3 cellular contexts compared by ENCODE assay signal in genomic region chr9:135077497-135078200, GRCh38.
TF ChIP-seq lines count a peak whose summit lies in the region.

No MANE protein-coding gene starts in this region.

TF ChIP-seq in HEK293, 187 proteins besides CTCF, POLR2A, EP300 and RAD21 (continued from another document):
- TF ChIP-seq REST (tag by site-specific recombination; IDR thresholded peaks at IDR 0.05) = peak; percentile 97
TF ChIP-seq in HEK293: peak in this region for 2.

TF ChIP-seq in WTC11, 78 proteins besides CTCF, POLR2A, EP300 and RAD21 (continued from another document and continues in another):
- TF ChIP-seq, protein P1, sequence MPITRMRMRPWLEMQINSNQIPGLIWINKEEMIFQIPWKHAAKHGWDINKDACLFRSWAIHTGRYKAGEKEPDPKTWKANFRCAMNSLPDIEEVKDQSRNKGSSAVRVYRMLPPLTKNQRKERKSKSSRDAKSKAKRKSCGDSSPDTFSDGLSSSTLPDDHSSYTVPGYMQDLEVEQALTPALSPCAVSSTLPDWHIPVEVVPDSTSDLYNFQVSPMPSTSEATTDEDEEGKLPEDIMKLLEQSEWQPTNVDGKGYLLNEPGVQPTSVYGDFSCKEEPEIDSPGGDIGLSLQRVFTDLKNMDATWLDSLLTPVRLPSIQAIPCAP (CRISPR knock-in tag; IDR thresholded peaks at IDR 0.05) = peak; percentile 63; the same call in 1 of the 2 replicates
- TF ChIP-seq CBFB (CRISPR knock-in tag; IDR thresholded peaks at IDR 0.05; ENCODE audit: low read depth) = 0 out of 2 replicates have a peak, but pooled peaks have one; percentile 64
- 0 out of 2 replicates have a peak, but pooled peaks have one; percentile 40 for TF ChIP-seq CREB1 (CRISPR knock-in tag; IDR thresholded peaks at IDR 0.05)
- TF ChIP-seq FOXP4 (CRISPR knock-in tag; IDR thresholded peaks at IDR 0.05) = peak; percentile 88
- peak; percentile 64; the same call in 1 of the 2 replicates for TF ChIP-seq SMAD4 (CRISPR knock-in tag; IDR thresholded peaks at IDR 0.05)
- TF ChIP-seq USF1 (CRISPR knock-in tag; IDR thresholded peaks at IDR 0.05) = 0 out of 2 replicates have a peak, but pooled peaks have one; percentile 49
- TF ChIP-seq, protein P2, sequence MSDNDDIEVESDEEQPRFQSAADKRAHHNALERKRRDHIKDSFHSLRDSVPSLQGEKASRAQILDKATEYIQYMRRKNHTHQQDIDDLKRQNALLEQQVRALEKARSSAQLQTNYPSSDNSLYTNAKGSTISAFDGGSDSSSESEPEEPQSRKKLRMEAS (CRISPR knock-in tag; IDR thresholded peaks at IDR 0.05) = peak; percentile 68; the same call in 1 of the 2 replicates
- peak; percentile 70; the same call in 1 of the 2 replicates for TF ChIP-seq FOXP1 (CRISPR knock-in tag; IDR thresholded peaks at IDR 0.05; ENCODE audit: borderline replicate concordance)
- TF ChIP-seq, protein P3, sequence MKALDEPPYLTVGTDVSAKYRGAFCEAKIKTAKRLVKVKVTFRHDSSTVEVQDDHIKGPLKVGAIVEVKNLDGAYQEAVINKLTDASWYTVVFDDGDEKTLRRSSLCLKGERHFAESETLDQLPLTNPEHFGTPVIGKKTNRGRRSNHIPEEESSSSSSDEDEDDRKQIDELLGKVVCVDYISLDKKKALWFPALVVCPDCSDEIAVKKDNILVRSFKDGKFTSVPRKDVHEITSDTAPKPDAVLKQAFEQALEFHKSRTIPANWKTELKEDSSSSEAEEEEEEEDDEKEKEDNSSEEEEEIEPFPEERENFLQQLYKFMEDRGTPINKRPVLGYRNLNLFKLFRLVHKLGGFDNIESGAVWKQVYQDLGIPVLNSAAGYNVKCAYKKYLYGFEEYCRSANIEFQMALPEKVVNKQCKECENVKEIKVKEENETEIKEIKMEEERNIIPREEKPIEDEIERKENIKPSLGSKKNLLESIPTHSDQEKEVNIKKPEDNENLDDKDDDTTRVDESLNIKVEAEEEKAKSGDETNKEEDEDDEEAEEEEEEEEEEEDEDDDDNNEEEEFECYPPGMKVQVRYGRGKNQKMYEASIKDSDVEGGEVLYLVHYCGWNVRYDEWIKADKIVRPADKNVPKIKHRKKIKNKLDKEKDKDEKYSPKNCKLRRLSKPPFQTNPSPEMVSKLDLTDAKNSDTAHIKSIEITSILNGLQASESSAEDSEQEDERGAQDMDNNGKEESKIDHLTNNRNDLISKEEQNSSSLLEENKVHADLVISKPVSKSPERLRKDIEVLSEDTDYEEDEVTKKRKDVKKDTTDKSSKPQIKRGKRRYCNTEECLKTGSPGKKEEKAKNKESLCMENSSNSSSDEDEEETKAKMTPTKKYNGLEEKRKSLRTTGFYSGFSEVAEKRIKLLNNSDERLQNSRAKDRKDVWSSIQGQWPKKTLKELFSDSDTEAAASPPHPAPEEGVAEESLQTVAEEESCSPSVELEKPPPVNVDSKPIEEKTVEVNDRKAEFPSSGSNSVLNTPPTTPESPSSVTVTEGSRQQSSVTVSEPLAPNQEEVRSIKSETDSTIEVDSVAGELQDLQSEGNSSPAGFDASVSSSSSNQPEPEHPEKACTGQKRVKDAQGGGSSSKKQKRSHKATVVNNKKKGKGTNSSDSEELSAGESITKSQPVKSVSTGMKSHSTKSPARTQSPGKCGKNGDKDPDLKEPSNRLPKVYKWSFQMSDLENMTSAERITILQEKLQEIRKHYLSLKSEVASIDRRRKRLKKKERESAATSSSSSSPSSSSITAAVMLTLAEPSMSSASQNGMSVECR (CRISPR knock-in tag; IDR thresholded peaks at IDR 0.05; ENCODE audit: borderline replicate concordance) = peak; percentile 87
- TF ChIP-seq, protein P4, sequence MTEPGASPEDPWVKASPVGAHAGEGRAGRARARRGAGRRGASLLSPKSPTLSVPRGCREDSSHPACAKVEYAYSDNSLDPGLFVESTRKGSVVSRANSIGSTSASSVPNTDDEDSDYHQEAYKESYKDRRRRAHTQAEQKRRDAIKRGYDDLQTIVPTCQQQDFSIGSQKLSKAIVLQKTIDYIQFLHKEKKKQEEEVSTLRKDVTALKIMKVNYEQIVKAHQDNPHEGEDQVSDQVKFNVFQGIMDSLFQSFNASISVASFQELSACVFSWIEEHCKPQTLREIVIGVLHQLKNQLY (CRISPR knock-in tag; IDR thresholded peaks at IDR 0.05) = 0 out of 2 replicates have a peak, but pooled peaks have one; percentile 64
- TF ChIP-seq, protein P5, sequence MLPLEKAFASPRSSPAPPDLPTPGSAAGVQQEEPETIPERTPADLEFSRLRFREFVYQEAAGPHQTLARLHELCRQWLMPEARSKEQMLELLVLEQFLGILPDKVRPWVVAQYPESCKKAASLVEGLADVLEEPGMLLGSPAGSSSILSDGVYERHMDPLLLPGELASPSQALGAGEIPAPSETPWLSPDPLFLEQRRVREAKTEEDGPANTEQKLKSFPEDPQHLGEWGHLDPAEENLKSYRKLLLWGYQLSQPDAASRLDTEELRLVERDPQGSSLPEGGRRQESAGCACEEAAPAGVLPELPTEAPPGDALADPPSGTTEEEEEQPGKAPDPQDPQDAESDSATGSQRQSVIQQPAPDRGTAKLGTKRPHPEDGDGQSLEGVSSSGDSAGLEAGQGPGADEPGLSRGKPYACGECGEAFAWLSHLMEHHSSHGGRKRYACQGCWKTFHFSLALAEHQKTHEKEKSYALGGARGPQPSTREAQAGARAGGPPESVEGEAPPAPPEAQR (CRISPR knock-in tag; IDR thresholded peaks at IDR 0.05) = no peak
- TF ChIP-seq KAT7 (CRISPR knock-in tag; IDR thresholded peaks at IDR 0.05; ENCODE audit: borderline replicate concordance) = peak; percentile 39; the same call in 1 of the 2 replicates
- peak; percentile 52; the same call in 1 of the 2 replicates for TF ChIP-seq ZNF138 (CRISPR knock-in tag; conservative IDR thresholded peaks at IDR 0.05)
- no peak for TF ChIP-seq RORB (CRISPR knock-in tag; IDR thresholded peaks at IDR 0.05)

TF ChIP-seq in HepG2, 621 proteins besides CTCF, POLR2A, EP300 and RAD21 (continued from another document and continues in another):
- TF ChIP-seq ZNF800 (CRISPR knock-in tag; IDR thresholded peaks at IDR 0.05) = 0 out of 2 replicates have a peak, but pooled peaks have one; percentile 30
- TF ChIP-seq ZNF232 (CRISPR knock-in tag; IDR thresholded peaks at IDR 0.05; ENCODE audit: borderline replicate concordance) = 0 out of 2 replicates have a peak, but pooled peaks have one; percentile 56
- peak; percentile 30; the same call in 1 of the 2 replicates for TF ChIP-seq EHMT2 (IDR thresholded peaks at IDR 0.05; ENCODE audit: borderline replicate concordance, low read depth, low read length)
- TF ChIP-seq ZBTB34 (CRISPR knock-in tag; IDR thresholded peaks at IDR 0.05) = no peak
- TF ChIP-seq NKX3-1 (CRISPR knock-in tag; IDR thresholded peaks at IDR 0.05) = peak; percentile 59; the same call in 1 of the 2 replicates
- TF ChIP-seq NFKB2 (CRISPR knock-in tag; IDR thresholded peaks at IDR 0.05; ENCODE audit: borderline replicate concordance) = peak; percentile 44; the same call in 1 of the 2 replicates
- TF ChIP-seq ZNF12 (CRISPR knock-in tag; IDR thresholded peaks at IDR 0.05) = no peak
- TF ChIP-seq SIN3B (IDR thresholded peaks at IDR 0.05; ENCODE audit: low read length) = no peak
- 0 out of 2 replicates have a peak, but pooled peaks have one; percentile 13 for TF ChIP-seq ZNF687 (CRISPR knock-in tag; IDR thresholded peaks at IDR 0.05)
- peak; percentile 27; the same call in 1 of the 2 replicates for TF ChIP-seq HOXA3 (CRISPR knock-in tag; IDR thresholded peaks at IDR 0.05)
- TF ChIP-seq ATF3 (CRISPR knock-in tag; IDR thresholded peaks at IDR 0.05) = no peak
- peak; percentile 53 for TF ChIP-seq SALL1 (CRISPR knock-in tag; IDR thresholded peaks at IDR 0.05)
- TF ChIP-seq MEIS2 (CRISPR knock-in tag; IDR thresholded peaks at IDR 0.05) = 0 out of 2 replicates have a peak, but pooled peaks have one; percentile 33
- peak; percentile 38; the same call in 1 of the 2 replicates for TF ChIP-seq ZNF574 (CRISPR knock-in tag; IDR thresholded peaks at IDR 0.05)
- TF ChIP-seq REST (IDR thresholded peaks at IDR 0.05; ENCODE audit: borderline replicate concordance in 1 of 2, low read depth in 1 of 2, low read length in 2 of 2) = peak; percentile 94 to 96
- TF ChIP-seq ZNF430 (CRISPR knock-in tag; IDR thresholded peaks at IDR 0.05) = 0 out of 2 replicates have a peak, but pooled peaks have one; percentile 35
